ENCODE assay signal across 22 cellular contexts in genomic region chr9:134628354-134628736, GRCh38. TPM values are rescaled to one million over a fixed set of nuclear protein-coding genes. Genes with fewer than 3 reads are reported as not detected.
DNase-seq lines count a peak whose midpoint lies in the region; ATAC-seq and TF ChIP-seq lines count a peak whose summit lies in the region.
"Had no signal": no experiment of that assay in that cellular context is flagged by ENCODE, and none has a peak within 500 bp of the region (broad histone marks: within the 10 kb centered on the region; RNA-seq: fewer than 3 reads in every experiment).

No MANE protein-coding gene starts in this region.

- no peak for TF ChIP-seq EP300 in SK-N-SH (IDR thresholded peaks at IDR 0.05; ENCODE audit: borderline replicate concordance in 1 of 2, low read depth in 1 of 2, low read length in 1 of 2)

- CTCF ChIA-PET in activated CD4-positive, alpha-beta T cell treated with anti-CD3 and anti-CD28 coated beads for 36 hours (lab: Charles Lee), result interaction anchor here (0.7 kb wide), 1 partner anchor 78 kb away, joined by 3 read pairs; no protein-coding TSS in a partner anchor
- CTCF ChIA-PET in SK-N-SH (lab: Yijun Ruan, JAX), result no interaction called here

- peak; percentile 1 for DNase-seq in activated CD4-positive, alpha-beta T cell treated with anti-CD3 and anti-CD28 coated beads for 36 hours
- DNase-seq in activated CD4-positive, alpha-beta T cell treated with anti-CD3 and anti-CD28 coated beads for 48 hours, result no peak
- DNase-seq in MV-4-11 (lab: John Stamatoyannopoulos, UW) (peak; percentile 90), glutamatergic neuron (peak; percentile 4), upper lobe of right lung (peak; percentile 54), NCI-H1694 treated with DMSO at 0.1 percent for 48 hours (lab: John Stamatoyannopoulos, UW) (no peak), SK-N-SH (no peak)
- DNase-seq: Calu3; CD8-positive, alpha-beta T cell; DMS153; Karpas-422; NCI-H1092 treated with DMSO at 0.1 percent for 48 hours; NCI-H1436 treated with DMSO at 0.1 percent for 48 hours; NCI-H2029; NCI-H345; NCI-H524; NCI-H774; NK-92 treated with Interleukin-12 subunit alpha and Interleukin-12 subunit beta, amount 100 ng/mL, for 24 hours; Right ventricle myocardium superior had no signal

- no peak for TF ChIP-seq RAD21 in SK-N-SH (IDR thresholded peaks at IDR 0.05; ENCODE audit: low read length)

- H3K9me3 ChIP-seq in upper lobe of right lung, result no peaks in the 10 kb centered on the region
- no peaks in the 10 kb centered on the region for H3K9me3 ChIP-seq in SK-N-SH
- H3K9me3 ChIP-seq: A549 had no signal

- no peak overlapping the region for H3K27ac Mint-ChIP-seq in activated CD4-positive, alpha-beta T cell treated with anti-CD3 and anti-CD28 coated beads for 36 hours
- H3K27ac Mint-ChIP-seq in glutamatergic neuron (ENCODE audit: unreplicated experiment), result no peak overlapping the region
- H3K27ac Mint-ChIP-seq: CD8-positive, alpha-beta T cell had no signal

- H3K4me2 ChIP-seq in SK-N-SH, result no peak overlapping the region
- H3K4me2 ChIP-seq: A549 had no signal

- H3K9me3 Mint-ChIP-seq in activated CD4-positive, alpha-beta T cell treated with anti-CD3 and anti-CD28 coated beads for 36 hours (ENCODE audit: low read depth), result no peaks in the 10 kb centered on the region
- peaks cover 9% of the 10 kb centered on the region for H3K9me3 Mint-ChIP-seq in glutamatergic neuron (ENCODE audit: unreplicated experiment)
- H3K9me3 Mint-ChIP-seq: CD8-positive, alpha-beta T cell had no signal

- no peaks in the 10 kb centered on the region for H3K36me3 Mint-ChIP-seq in activated CD4-positive, alpha-beta T cell treated with anti-CD3 and anti-CD28 coated beads for 36 hours (ENCODE audit: low read depth)
- no peaks in the 10 kb centered on the region for H3K36me3 Mint-ChIP-seq in glutamatergic neuron (ENCODE audit: unreplicated experiment)
- H3K36me3 Mint-ChIP-seq: CD8-positive, alpha-beta T cell had no signal

- H3K27me3 Mint-ChIP-seq in activated CD4-positive, alpha-beta T cell treated with anti-CD3 and anti-CD28 coated beads for 36 hours, result no peaks in the 10 kb centered on the region
- peaks cover 12% of the 10 kb centered on the region for H3K27me3 Mint-ChIP-seq in glutamatergic neuron (ENCODE audit: unreplicated experiment)

- H3K9me2 ChIP-seq in SK-N-SH, result no peaks in the 10 kb centered on the region

- no peaks in the 10 kb centered on the region for H4K20me1 ChIP-seq in SK-N-SH (ENCODE audit: insufficient read depth)

- H2AFZ ChIP-seq in SK-N-SH (ENCODE audit: low read depth), result no peak overlapping the region

- H3K27ac ChIP-seq in upper lobe of right lung, result no peak overlapping the region
- H3K27ac ChIP-seq in SK-N-SH (ENCODE audit: low read depth in 2 of 2, low read length in 1 of 2), result no peak overlapping the region
- H3K27ac ChIP-seq: SK-N-MC had no signal

- TF ChIP-seq CTCF in glutamatergic neuron (IDR thresholded peaks at IDR 0.05; ENCODE audit: partially characterized antibody, unreplicated experiment) (no peak), upper lobe of right lung (IDR thresholded peaks at IDR 0.05) (no peak), SK-N-SH (IDR thresholded peaks at IDR 0.05) (no peak)

- intact Hi-C loops in activated CD4-positive, alpha-beta T cell treated with anti-CD3 and anti-CD28 coated beads for 36 hours (cut with DNase I, micrococcal nuclease), result no loop called here
- intact Hi-C loops in upper lobe of right lung (cut with DNase I), result no loop called here

- H3K4me1 ChIP-seq in upper lobe of right lung (no peaks in the 10 kb centered on the region), SK-N-SH (ENCODE audit: control insufficient read depth in 1 of 2, insufficient read depth in 2 of 2, low read depth in 1 of 2, low read length in 1 of 2) (peaks cover 0 to 32% of the 10 kb centered on the region in 2 experiments; a peak in 3 of 4 replicates)

- no peak overlapping the region for H3K4me3 ChIP-seq in upper lobe of right lung
- no peak overlapping the region for H3K4me3 ChIP-seq in SK-N-SH (ENCODE audit: low read depth in 2 of 2, low read length in 1 of 2)
- H3K4me3 ChIP-seq: A549, SK-N-MC had no signal

- POLR2A ChIA-PET in activated CD4-positive, alpha-beta T cell treated with anti-CD3 and anti-CD28 coated beads for 36 hours (lab: Charles Lee), result no interaction called here
- POLR2A ChIA-PET in SK-N-SH (lab: Yijun Ruan, JAX), result no interaction called here

- H3K27me3 ChIP-seq in upper lobe of right lung, result no peaks in the 10 kb centered on the region
- H3K27me3 ChIP-seq in SK-N-SH (ENCODE audit: insufficient read depth), result no peaks in the 10 kb centered on the region

- no peaks in the 10 kb centered on the region for H3K79me2 ChIP-seq in SK-N-SH (ENCODE audit: insufficient read depth)

- H3K9ac ChIP-seq in SK-N-SH, result no peak overlapping the region

- no peak for ATAC-seq in activated CD4-positive, alpha-beta T cell treated with anti-CD3 and anti-CD28 coated beads for 36 hours
- ATAC-seq in upper lobe of right lung (no peak), HG02981 (IDR thresholded peaks at IDR 0.05; ENCODE audit: unreplicated experiment) (no peak)
- ATAC-seq: A549; CD8-positive, alpha-beta T cell had no signal

- no peak overlapping the region for H3K4me3 Mint-ChIP-seq in activated CD4-positive, alpha-beta T cell treated with anti-CD3 and anti-CD28 coated beads for 36 hours
- no peak overlapping the region for H3K4me3 Mint-ChIP-seq in glutamatergic neuron (ENCODE audit: unreplicated experiment)
- H3K4me3 Mint-ChIP-seq: CD8-positive, alpha-beta T cell had no signal

- no peaks in the 10 kb centered on the region for H3K4me1 Mint-ChIP-seq in activated CD4-positive, alpha-beta T cell treated with anti-CD3 and anti-CD28 coated beads for 36 hours
- peaks cover 25% of the 10 kb centered on the region for H3K4me1 Mint-ChIP-seq in glutamatergic neuron (ENCODE audit: low read depth, unreplicated experiment)

- H3K36me3 ChIP-seq in upper lobe of right lung (no peaks in the 10 kb centered on the region), SK-N-SH (replicated peaks in 1 of 2; ENCODE audit: control insufficient read depth in 1 of 2, insufficient read depth in 2 of 2, low read length in 1 of 2) (no peaks in the 10 kb centered on the region)

- H3F3A ChIP-seq in SK-N-SH (replicated peaks; ENCODE audit: insufficient read depth), result peaks cover 18% of the 10 kb centered on the region

- 83% methylated on average over 7 of the region's 9 CpGs for WGBS in SK-N-SH (ENCODE audit: low lambda C conversion rate)

TF ChIP-seq in SK-N-SH, 30 proteins besides CTCF, POLR2A, EP300 and RAD21 (continues in another document):
- TF ChIP-seq EZH2phosphoT487 (IDR thresholded peaks at IDR 0.05; ENCODE audit: borderline replicate concordance, low read depth) (no peak), SMC3 (IDR thresholded peaks at IDR 0.05; ENCODE audit: low read depth, low read length) (no peak), ELF1 (IDR thresholded peaks at IDR 0.05) (no peak), GATA2 (CRISPR knock-in tag; IDR thresholded peaks at IDR 0.05) (no peak), SIN3A (IDR thresholded peaks at IDR 0.05; ENCODE audit: borderline replicate concordance, low read depth, low read length) (no peak), USF1 (IDR thresholded peaks at IDR 0.05; ENCODE audit: borderline replicate concordance, low read depth) (no peak), MXI1 (IDR thresholded peaks at IDR 0.05; ENCODE audit: low read depth, low read length) (no peak), FOXJ3 (CRISPR knock-in tag; IDR thresholded peaks at IDR 0.05) (no peak), TCF12 (IDR thresholded peaks at IDR 0.05) (no peak), PBX3 (IDR thresholded peaks at IDR 0.05) (no peak), ZBTB33 (IDR thresholded peaks at IDR 0.05; ENCODE audit: borderline replicate concordance, low read depth) (no peak), TAF1 (IDR thresholded peaks at IDR 0.05; ENCODE audit: borderline replicate concordance, low read depth, low read length) (no peak), RXRA (IDR thresholded peaks at IDR 0.05; ENCODE audit: borderline replicate concordance, low read depth) (no peak), RCOR1 (IDR thresholded peaks at IDR 0.05; ENCODE audit: low read length) (no peak)

RNA-seq across cellular contexts. Expression of gene COL5A1, which starts 13.3 kb away (rescaled TPM):
- total RNA-seq in activated CD4-positive, alpha-beta T cell treated with anti-CD3 and anti-CD28 coated beads for 36 hours, result under 1 TPM; 0.07 to 0.16 TPM
- total RNA-seq in glutamatergic neuron (ENCODE audit: unreplicated experiment) (28.9 TPM), upper lobe of right lung (37.8 TPM)
- polyA plus RNA-seq in SK-N-SH (2012; rRNA removed), result 26.4 and 73.8 TPM in 2 replicates
- polyA plus RNA-seq in SK-N-SH (2012; cell fraction: cytosol; rRNA removed), result 37.9 and 52.7 TPM in 2 replicates
- polyA plus RNA-seq in SK-N-SH (2012; cell fraction: nucleus; rRNA removed), result 131 and 166 TPM in 2 replicates
- total RNA-seq: Calu3 had no signal

Comparison
In these comparisons a context has a peak if more than half of its experiments do, and no peak if none do; other contexts are left out.
1. DNase-seq: peak in activated CD4-positive, alpha-beta T cell treated with anti-CD3 and anti-CD28 coated beads for 36 hours (single experiment), MV-4-11 (single experiment), glutamatergic neuron (single experiment) and upper lobe of right lung (single experiment); none in activated CD4-positive, alpha-beta T cell treated with anti-CD3 and anti-CD28 coated beads for 48 hours (single experiment), NCI-H1694 treated with DMSO at 0.1 percent for 48 hours (single experiment) and SK-N-SH (single experiment).
2. RNA of gene COL5A1, which starts 13.3 kb away (total RNA-seq): 37.8 TPM in upper lobe of right lung (single experiment) and 28.9 TPM in glutamatergic neuron (single experiment); 0.07 to 0.16 TPM in activated CD4-positive, alpha-beta T cell treated with anti-CD3 and anti-CD28 coated beads for 36 hours; every median in the first group is over 10 times any median in the second.